8 cellular contexts compared by ENCODE assay signal in the genomic region with DNA sequence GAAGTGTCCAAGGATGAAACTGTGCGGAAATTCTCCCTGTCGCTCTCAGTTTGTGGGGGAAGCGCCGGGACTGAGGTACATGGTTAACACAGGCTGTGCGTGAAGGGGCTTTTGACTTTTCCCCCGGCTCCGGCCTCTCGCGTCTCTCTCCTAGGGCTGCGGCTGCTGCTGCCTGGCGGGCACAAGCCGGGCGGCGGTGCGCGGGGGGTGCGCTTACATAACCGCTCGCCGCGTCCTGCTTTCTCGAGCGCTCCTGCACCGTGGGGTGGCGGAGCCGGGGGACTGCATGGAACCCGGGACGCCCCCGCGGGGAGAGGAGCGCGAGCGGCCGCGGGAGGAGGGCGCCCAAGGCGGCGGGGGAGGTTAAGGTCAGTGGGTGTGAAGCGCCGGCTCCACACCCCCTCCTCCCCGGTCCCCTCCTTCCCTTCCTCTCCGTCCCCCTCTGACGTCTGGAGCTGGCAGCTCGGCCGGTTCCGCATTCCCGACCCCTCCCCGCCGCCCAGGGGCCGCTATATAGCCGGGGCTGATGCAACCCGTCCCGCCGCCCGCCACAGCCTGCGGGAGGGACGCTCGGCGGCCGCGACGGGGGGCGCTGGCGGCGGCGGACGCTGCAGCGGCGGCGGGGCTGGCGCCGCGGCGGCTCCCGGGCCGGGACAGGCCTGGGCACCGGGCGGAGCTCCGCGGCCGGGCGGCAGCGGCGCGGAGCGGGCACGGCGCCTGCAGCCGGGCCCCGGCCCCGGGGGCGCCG. TPM values are rescaled to one million over a fixed set of nuclear protein-coding genes. Genes with fewer than 3 reads are reported as not detected.
DNase-seq lines count a peak whose midpoint lies in the region; ATAC-seq and TF ChIP-seq lines count a peak whose summit lies in the region.

A gene with protein sequence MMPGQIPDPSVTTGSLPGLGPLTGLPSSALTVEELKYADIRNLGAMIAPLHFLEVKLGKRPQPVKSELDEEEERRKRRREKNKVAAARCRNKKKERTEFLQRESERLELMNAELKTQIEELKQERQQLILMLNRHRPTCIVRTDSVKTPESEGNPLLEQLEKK (plus strand): TSS at position 541 of the 748 bp plus-strand sequence. CDS start 9,899 bp downstream, outside the sequence.

- H2AFZ ChIP-seq in OCI-LY7 (ENCODE audit: low read length) = peak within 1 kb of the TSS; percentile 51

- DNase-seq in NCI-H510A treated with DMSO at 0.1 percent for 48 hours (lab: John Stamatoyannopoulos, UW) (peak; percentile 16), NCI-H510A (lab: John Stamatoyannopoulos, UW) (no peak), OCI-LY7 (ENCODE audit: low spot score) (peak; percentile 80), fibroblast of gingiva (ENCODE audit: low read depth) (peak; percentile 82)

- peaks cover 46% of the 10 kb centered on the region for H3K4me1 ChIP-seq in OCI-LY7 (ENCODE audit: insufficient read depth, low read length, poor library complexity, severe bottlenecking)
- peaks cover 8 to 43% of the 10 kb centered on the region in 2 donors for H3K4me1 ChIP-seq in muscle layer of duodenum (ENCODE audit: control insufficient read depth in 1 of 2, insufficient read depth in 2 of 2, low read length in 2 of 2)
- H3K4me1 ChIP-seq in stomach smooth muscle (ENCODE audit: control insufficient read depth, insufficient read depth, low read length) = peaks cover 49% of the 10 kb centered on the region

- TF ChIP-seq CTCF in OCI-LY7 (conservative IDR thresholded peaks at IDR 0.05; ENCODE audit: low read length) = peak; percentile 33; the same call in 1 of the 2 replicates

- no peaks in the 10 kb centered on the region for H3K4me1 Mint-ChIP-seq in activated T-helper 17 cell treated with anti-CD3 and anti-CD28 coated beads, Interleukin-2, amount 50 U/mL, for 72 hours

- H3K27ac ChIP-seq in OCI-LY7 (ENCODE audit: low read depth, low read length, poor library complexity, severe bottlenecking) = peak within 1 kb of the TSS; percentile 77
- peak within 1 kb of the TSS; percentile 74 for H3K27ac ChIP-seq in muscle layer of duodenum (ENCODE audit: low read length)
- peak within 1 kb of the TSS; percentile 90 for H3K27ac ChIP-seq in stomach smooth muscle (ENCODE audit: low read length)

- 0 out of 2 replicates have a peak, but pooled peaks cover 7% of the 10 kb centered on the region for H4K20me1 ChIP-seq in OCI-LY7 (ENCODE audit: insufficient read depth, low read length)

- H3K79me2 ChIP-seq in OCI-LY7 (ENCODE audit: insufficient read depth, low read depth, low read length) = peaks cover 54% of the 10 kb centered on the region

- H3K9me3 ChIP-seq in OCI-LY7 (ENCODE audit: low read length) (peaks cover 6% of the 10 kb centered on the region), muscle layer of duodenum (ENCODE audit: control insufficient read depth in 1 of 2, low read length in 2 of 2) (no peaks in the 10 kb centered on the region), stomach smooth muscle (ENCODE audit: control insufficient read depth in 2 of 2, low read length in 2 of 2) (no peaks in the 10 kb centered on the region)

- H3K27ac Mint-ChIP-seq in activated T-helper 17 cell treated with anti-CD3 and anti-CD28 coated beads, Interleukin-2, amount 50 U/mL, for 72 hours = no peak within 1 kb of the TSS

- no peaks in the 10 kb centered on the region for H3K27me3 ChIP-seq in muscle layer of duodenum (ENCODE audit: low read depth, low read length)
- no peaks in the 10 kb centered on the region for H3K27me3 ChIP-seq in stomach smooth muscle (ENCODE audit: control insufficient read depth in 1 of 2, insufficient read depth in 2 of 2, low read length in 2 of 2)

- POLR2A ChIA-PET in OCI-LY7 (lab: Charles Lee) = interaction anchor here (0.5 to 3.8 kb wide), 4 partner anchors 10 to 579 kb away, joined by 3 to 35 read pairs (median 4); no protein-coding TSS in a partner anchor

- peaks cover 16% of the 10 kb centered on the region for H3K27me3 Mint-ChIP-seq in activated T-helper 17 cell treated with anti-CD3 and anti-CD28 coated beads, Interleukin-2, amount 50 U/mL, for 72 hours

- CTCF ChIA-PET in OCI-LY7 (lab: Charles Lee; ENCODE audit: unreplicated experiment) = interaction anchor here (0.6 kb wide), 1 partner anchor 27 kb away, joined by 3 read pairs; no protein-coding TSS in a partner anchor

- H3K4me3 Mint-ChIP-seq in activated T-helper 17 cell treated with anti-CD3 and anti-CD28 coated beads, Interleukin-2, amount 50 U/mL, for 72 hours = peak within 1 kb of the TSS; percentile 65

- H3K4me3 ChIP-seq in OCI-LY7 (ENCODE audit: low read depth, low read length, poor library complexity, severe bottlenecking) = peak within 1 kb of the TSS; percentile 90
- peak within 1 kb of the TSS; percentile 62 to 82 for H3K4me3 ChIP-seq in muscle layer of duodenum (ENCODE audit: low read depth in 1 of 2, low read length in 2 of 2)
- H3K4me3 ChIP-seq in stomach smooth muscle (ENCODE audit: low read length in 2 of 2) = peak within 1 kb of the TSS; percentile 77 to 78

- peak; percentile 44 for ATAC-seq in HG03045 (IDR thresholded peaks at IDR 0.05; ENCODE audit: unreplicated experiment)
- peak; percentile 41 for ATAC-seq in activated T-helper 17 cell treated with anti-CD3 and anti-CD28 coated beads, Interleukin-2, amount 50 U/mL, for 72 hours (replicated peaks)

- H3K9me2 ChIP-seq in OCI-LY7 (ENCODE audit: insufficient read depth, low read length) = no peaks in the 10 kb centered on the region

- H3K36me3 Mint-ChIP-seq in activated T-helper 17 cell treated with anti-CD3 and anti-CD28 coated beads, Interleukin-2, amount 50 U/mL, for 72 hours (ENCODE audit: low read depth) = no peaks in the 10 kb centered on the region

- H3K36me3 ChIP-seq in OCI-LY7 (ENCODE audit: insufficient read depth, low read length) (peaks cover 21% of the 10 kb centered on the region), muscle layer of duodenum (ENCODE audit: control insufficient read depth in 1 of 2, insufficient read depth in 2 of 2, low read length in 2 of 2) (peaks cover 5 to 7% of the 10 kb centered on the region in 2 donors), stomach smooth muscle (ENCODE audit: control insufficient read depth in 2 of 2, insufficient read depth in 2 of 2, low read length in 2 of 2) (peaks cover 4 to 9% of the 10 kb centered on the region in 2 donors)

- peak within 1 kb of the TSS; percentile 92 for H3K4me2 ChIP-seq in OCI-LY7 (ENCODE audit: low read length)

- BruUV-seq in OCI-LY7 (replicated peaks; lab: Mats Ljungman, UMichigan) = no TSS peak

- peak within 1 kb of the TSS; percentile 80 to 85 for H3K9ac ChIP-seq in stomach smooth muscle (ENCODE audit: low read length in 2 of 2)

- intact Hi-C loops in OCI-LY7 (cut with micrococcal nuclease; ENCODE audit: unreplicated experiment) = loop anchor here (2.0 kb wide), 2 partner anchors 43 to 59 kb away; no protein-coding TSS in a partner anchor

- no peaks in the 10 kb centered on the region for H3K9me3 Mint-ChIP-seq in activated T-helper 17 cell treated with anti-CD3 and anti-CD28 coated beads, Interleukin-2, amount 50 U/mL, for 72 hours

RNA-seq across cellular contexts. Expression of the gene that starts here (rescaled TPM):
- total RNA-seq in OCI-LY7 (2014; rRNA removed; shearing (Covaris generic)) = 53.7 and 62.7 TPM in 2 replicates
- total RNA-seq in OCI-LY7 (2022) = 44.5 and 45.7 TPM in 2 replicates
- total RNA-seq in activated T-helper 17 cell treated with anti-CD3 and anti-CD28 coated beads, Interleukin-2, amount 50 U/mL, for 72 hours = 1 to 10 TPM in 1 of 2 donors, under 1 TPM in 1; 0.61 to 1.1 TPM

Comparison
In these comparisons a context has a peak if more than half of its experiments do, and no peak if none do; other contexts are left out.
1. RNA of the gene that starts here (total RNA-seq): 44.5 to 62.7 TPM in OCI-LY7; 0.61 to 1.1 TPM in activated T-helper 17 cell treated with anti-CD3 and anti-CD28 coated beads, Interleukin-2, amount 50 U/mL, for 72 hours; every median in the first group is over 10 times any median in the second.
2. Peak in every context shown above with its lines, with median percentiles within 50 percentile points of each other: H3K27ac ChIP-seq and H3K4me3 ChIP-seq.